Comparison of ENCODE assay signal across 19 cellular contexts in the genomic region with DNA sequence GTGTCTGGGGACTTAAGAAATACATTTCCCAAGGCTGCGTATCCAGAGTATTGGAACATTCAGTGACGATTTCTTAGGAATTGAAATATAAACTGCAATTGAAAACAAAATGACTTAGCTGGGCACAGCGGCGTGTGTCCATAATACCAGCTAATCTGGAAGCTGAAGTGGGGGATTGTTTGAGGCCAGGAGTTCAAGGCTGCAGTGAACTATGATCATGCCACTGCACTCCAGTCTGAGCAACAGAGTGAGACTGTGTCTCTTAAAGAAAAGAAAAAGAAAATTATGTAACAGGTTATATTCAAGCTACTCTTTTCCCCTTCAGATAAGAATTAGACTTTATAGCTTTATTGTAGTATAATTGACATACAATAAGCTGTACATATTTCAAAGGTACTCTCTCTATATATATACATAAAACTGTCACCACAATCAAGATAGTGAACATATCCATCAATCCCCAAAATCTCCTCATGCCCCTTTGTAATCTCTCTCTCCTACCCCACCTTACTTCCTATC. TPM values are rescaled to one million over a fixed set of nuclear protein-coding genes. Genes with fewer than 3 reads are reported as not detected.
DNase-seq lines count a peak whose midpoint lies in the region; ATAC-seq and TF ChIP-seq lines count a peak whose summit lies in the region.
"Had no signal": no experiment of that assay in that cellular context is flagged by ENCODE, and none has a peak within 500 bp of the region (broad histone marks: within the 10 kb centered on the region; RNA-seq: fewer than 3 reads in every experiment).

No MANE protein-coding gene starts in this region.

- 49 to 69% (median 57%) methylated on average over 4 of the region's 4 CpGs for WGBS in adrenal gland, 4 donors
- 52 to 59% methylated on average over 4 of the region's 4 CpGs for WGBS in tibial nerve, 2 donors

- H3K9me3 Mint-ChIP-seq in activated naive CD8-positive, alpha-beta T cell treated with anti-CD3 and anti-CD28 coated beads, Interleukin-2, amount 50 U/mL, for 24 hours = no peaks in the 10 kb centered on the region
- H3K9me3 Mint-ChIP-seq in activated naive CD8-positive, alpha-beta T cell treated with anti-CD3 and anti-CD28 coated beads for 36 hours = no peaks in the 10 kb centered on the region
- H3K9me3 Mint-ChIP-seq: CD8-positive, alpha-beta T cell; GM23338; IgD-negative memory B cell had no signal

- no peak for DNase-seq in activated naive CD8-positive, alpha-beta T cell treated with anti-CD3 and anti-CD28 coated beads, Interleukin-2, amount 50 U/mL, for 24 hours
- no peak for DNase-seq in activated naive CD8-positive, alpha-beta T cell treated with anti-CD3 and anti-CD28 coated beads for 36 hours
- peak in 3 of 7 donors; percentile 26 to 56 (median 28) for DNase-seq in adrenal gland
- no peak for DNase-seq in mucosa of descending colon
- DNase-seq in SK-N-DZ (ENCODE audit: low spot score) = no peak
- no peak for DNase-seq in tibial nerve (ENCODE audit: low spot score in 2 of 2)
- DNase-seq: AML-193; Calu3; CD8-positive, alpha-beta T cell; DMS79 treated with DMSO at 0.1 percent for 48 hours; GF-D8; HCEC 1CT had no signal

- H3K27ac ChIP-seq in adrenal gland (peak overlapping the region in 3 of 5 donors; percentile 35 to 54 (median 50)), tibial nerve (no peak overlapping the region)
- H3K27ac ChIP-seq: 22Rv1, A549, C4-2B had no signal

- H3K27ac Mint-ChIP-seq in activated naive CD8-positive, alpha-beta T cell treated with anti-CD3 and anti-CD28 coated beads, Interleukin-2, amount 50 U/mL, for 24 hours = peak overlapping the region; percentile 8
- H3K27ac Mint-ChIP-seq in activated naive CD8-positive, alpha-beta T cell treated with anti-CD3 and anti-CD28 coated beads for 36 hours = no peak overlapping the region
- H3K27ac Mint-ChIP-seq: CD8-positive, alpha-beta T cell; GM23338; IgD-negative memory B cell had no signal

- TF ChIP-seq EP300 in tibial nerve (IDR thresholded peaks at IDR 0.05) = no peak

- H3K36me3 Mint-ChIP-seq in activated naive CD8-positive, alpha-beta T cell treated with anti-CD3 and anti-CD28 coated beads, Interleukin-2, amount 50 U/mL, for 24 hours (ENCODE audit: low read depth) = peaks cover 3% of the 10 kb centered on the region
- H3K36me3 Mint-ChIP-seq in activated naive CD8-positive, alpha-beta T cell treated with anti-CD3 and anti-CD28 coated beads for 36 hours = peaks cover 7% of the 10 kb centered on the region

- H3K36me3 ChIP-seq in adrenal gland (replicated peaks in 1 of 2) (no peaks in the 10 kb centered on the region), mucosa of descending colon (ENCODE audit: low read depth) (no peaks in the 10 kb centered on the region), tibial nerve (peaks cover 0 to 9% (median 0%) of the 10 kb centered on the region in 3 donors)

- no peak for TF ChIP-seq CTCF in adrenal gland (IDR thresholded peaks at IDR 0.05)
- TF ChIP-seq CTCF in mucosa of descending colon (IDR thresholded peaks at IDR 0.05) = no peak
- TF ChIP-seq CTCF in tibial nerve (IDR thresholded peaks at IDR 0.05) = no peak

- H3K27me3 ChIP-seq in adrenal gland (no peaks in the 10 kb centered on the region), tibial nerve (no peaks in the 10 kb centered on the region)

- H3K4me3 Mint-ChIP-seq in activated naive CD8-positive, alpha-beta T cell treated with anti-CD3 and anti-CD28 coated beads, Interleukin-2, amount 50 U/mL, for 24 hours = no peak overlapping the region
- H3K4me3 Mint-ChIP-seq in activated naive CD8-positive, alpha-beta T cell treated with anti-CD3 and anti-CD28 coated beads for 36 hours = no peak overlapping the region
- H3K4me3 Mint-ChIP-seq: CD8-positive, alpha-beta T cell; GM23338; IgD-negative memory B cell had no signal

- H3K27me3 Mint-ChIP-seq in activated naive CD8-positive, alpha-beta T cell treated with anti-CD3 and anti-CD28 coated beads, Interleukin-2, amount 50 U/mL, for 24 hours = no peaks in the 10 kb centered on the region
- H3K27me3 Mint-ChIP-seq in activated naive CD8-positive, alpha-beta T cell treated with anti-CD3 and anti-CD28 coated beads for 36 hours = no peaks in the 10 kb centered on the region
- H3K27me3 Mint-ChIP-seq: IgD-negative memory B cell had no signal

- intact Hi-C loops in adrenal gland (cut with DNase I) (no loop called here), mucosa of descending colon (cut with DNase I, micrococcal nuclease) (no loop called here)

- no peak for ATAC-seq in activated naive CD8-positive, alpha-beta T cell treated with anti-CD3 and anti-CD28 coated beads, Interleukin-2, amount 50 U/mL, for 24 hours
- peak; percentile 83 for ATAC-seq in mucosa of descending colon
- no peak for ATAC-seq in HG03139 (IDR thresholded peaks at IDR 0.05; ENCODE audit: unreplicated experiment)
- ATAC-seq: A549; CD8-positive, alpha-beta T cell; GM23338 had no signal

- H3K9me3 ChIP-seq in adrenal gland (replicated peaks in 1 of 3) (no peaks in the 10 kb centered on the region), mucosa of descending colon (no peaks in the 10 kb centered on the region), tibial nerve (no peaks in the 10 kb centered on the region)
- H3K9me3 ChIP-seq: A549 had no signal

- no peak overlapping the region for H3K4me3 ChIP-seq in adrenal gland
- H3K4me3 ChIP-seq in mucosa of descending colon = no peak overlapping the region
- H3K4me3 ChIP-seq in tibial nerve = no peak overlapping the region
- H3K4me3 ChIP-seq: A549, GM23338 had no signal

- H3K4me1 ChIP-seq in adrenal gland (replicated peaks in 1 of 2) = peaks cover 13 to 14% of the 10 kb centered on the region in 2 donors
- peaks cover 6% of the 10 kb centered on the region for H3K4me1 ChIP-seq in mucosa of descending colon (ENCODE audit: low read depth)
- peaks cover 0 to 7% (median 0%) of the 10 kb centered on the region in 4 donors for H3K4me1 ChIP-seq in tibial nerve

- TF ChIP-seq POLR2A in adrenal gland (IDR thresholded peaks at IDR 0.05) (no peak), tibial nerve (IDR thresholded peaks at IDR 0.05) (no peak)

- peaks cover 9% of the 10 kb centered on the region for H3K4me1 Mint-ChIP-seq in activated naive CD8-positive, alpha-beta T cell treated with anti-CD3 and anti-CD28 coated beads, Interleukin-2, amount 50 U/mL, for 24 hours
- peaks cover 13% of the 10 kb centered on the region for H3K4me1 Mint-ChIP-seq in activated naive CD8-positive, alpha-beta T cell treated with anti-CD3 and anti-CD28 coated beads for 36 hours
- H3K4me1 Mint-ChIP-seq: GM23338 had no signal

RNA-seq across cellular contexts. Expression of a gene that starts 6.4 kb away (rescaled TPM):
- total RNA-seq in activated naive CD8-positive, alpha-beta T cell treated with anti-CD3 and anti-CD28 coated beads for 36 hours = 1 to 10 TPM; 6.6 TPM
- total RNA-seq in adrenal gland (100 to 1,000 TPM in 1 of 8 donors, 10 to 100 TPM in 7; 28.3 to 228 (median 49.0) TPM), mucosa of descending colon (1,000 to 10,000 TPM in 1 of 3 donors, 100 to 1,000 TPM in 2; 562 to 1,399 (median 853) TPM), tibial nerve (10 to 100 TPM; 10.2 to 17.9 (median 12.4) TPM)
- polyA plus RNA-seq in adrenal gland = 100 to 1,000 TPM in 1 of 3 donors, 10 to 100 TPM in 1, 1 to 10 TPM in 1; 7.2 to 124 (median 13.4) TPM
- polyA plus RNA-seq in SK-N-DZ (2014; cell fraction: cytosol; rRNA removed) = 9.1 and 9.6 TPM in 2 replicates
- 4.9 and 5.0 TPM in 2 replicates for polyA plus RNA-seq in SK-N-DZ (2014; cell fraction: nucleus; rRNA removed)

RNA-seq across cellular contexts. Expression of a gene that starts 22.4 kb away (rescaled TPM):
- not detected for total RNA-seq in activated naive CD8-positive, alpha-beta T cell treated with anti-CD3 and anti-CD28 coated beads for 36 hours
- total RNA-seq in adrenal gland (1 to 10 TPM in 2 of 8 donors, under 1 TPM in 6; 0.14 to 1.6 (median 0.85) TPM), mucosa of descending colon (1 to 10 TPM; 1.6 to 7.3 (median 3.4) TPM), tibial nerve (under 1 TPM in 1 of 4 donors, not detected in 3; 0.22 TPM)
- polyA plus RNA-seq in adrenal gland = 1 to 10 TPM in 1 of 3 donors, under 1 TPM in 2; 0.81 to 1.5 (median 0.97) TPM
- polyA plus RNA-seq in SK-N-DZ (2014; cell fraction: cytosol; rRNA removed) = not detected in 2 replicates
- polyA plus RNA-seq in SK-N-DZ (2014; cell fraction: nucleus; rRNA removed) = not detected in 2 replicates
- total RNA-seq: Calu3; CD8-positive, alpha-beta T cell; GM23338 had no signal
- polyA plus RNA-seq: BJ had no signal

RNA-seq across cellular contexts. Expression of a gene that starts 33.5 kb away (rescaled TPM):
- 1 to 10 TPM; 1.7 to 1.9 TPM for total RNA-seq in activated naive CD8-positive, alpha-beta T cell treated with anti-CD3 and anti-CD28 coated beads for 36 hours
- 1 to 10 TPM; 5.4 to 9.4 (median 7.6) TPM for total RNA-seq in adrenal gland
- 10 to 100 TPM in 1 of 3 donors, 1 to 10 TPM in 2; 7.4 to 10.5 (median 8.5) TPM for polyA plus RNA-seq in adrenal gland
- 1 to 10 TPM; 3.0 to 4.3 (median 4.2) TPM for total RNA-seq in mucosa of descending colon
- 3.8 and 4.0 TPM in 2 replicates for polyA plus RNA-seq in SK-N-DZ (2014; cell fraction: cytosol; rRNA removed)
- 0.82 and 1.8 TPM in 2 replicates for polyA plus RNA-seq in SK-N-DZ (2014; cell fraction: nucleus; rRNA removed)
- total RNA-seq in tibial nerve = 10 to 100 TPM in 1 of 4 donors, 1 to 10 TPM in 3; 6.7 to 14.4 (median 8.1) TPM

RNA-seq across cellular contexts. Expression of a gene that starts 33.6 kb away (rescaled TPM):
- total RNA-seq in activated naive CD8-positive, alpha-beta T cell treated with anti-CD3 and anti-CD28 coated beads for 36 hours = 10 to 100 TPM; 36.7 to 38.3 TPM
- total RNA-seq in adrenal gland (10 to 100 TPM; 29.6 to 53.1 (median 36.1) TPM), mucosa of descending colon (10 to 100 TPM; 25.7 to 37.5 (median 31.2) TPM), tibial nerve (10 to 100 TPM; 47.7 to 58.2 (median 55.3) TPM)
- 10 to 100 TPM; 22.8 to 56.5 (median 48.9) TPM for polyA plus RNA-seq in adrenal gland
- polyA plus RNA-seq in SK-N-DZ (2014; cell fraction: cytosol; rRNA removed) = 35.2 and 39.2 TPM in 2 replicates
- polyA plus RNA-seq in SK-N-DZ (2014; cell fraction: nucleus; rRNA removed) = 48.8 and 133 TPM in 2 replicates

Comparison
In these comparisons a context has a peak if more than half of its experiments do, and no peak if none do; other contexts are left out.
1. H3K27ac ChIP-seq: peak in adrenal gland (3 of 5); none in tibial nerve (0 of 4).